Comparison of ENCODE assay signal across 1 cellular context in the genomic region with DNA sequence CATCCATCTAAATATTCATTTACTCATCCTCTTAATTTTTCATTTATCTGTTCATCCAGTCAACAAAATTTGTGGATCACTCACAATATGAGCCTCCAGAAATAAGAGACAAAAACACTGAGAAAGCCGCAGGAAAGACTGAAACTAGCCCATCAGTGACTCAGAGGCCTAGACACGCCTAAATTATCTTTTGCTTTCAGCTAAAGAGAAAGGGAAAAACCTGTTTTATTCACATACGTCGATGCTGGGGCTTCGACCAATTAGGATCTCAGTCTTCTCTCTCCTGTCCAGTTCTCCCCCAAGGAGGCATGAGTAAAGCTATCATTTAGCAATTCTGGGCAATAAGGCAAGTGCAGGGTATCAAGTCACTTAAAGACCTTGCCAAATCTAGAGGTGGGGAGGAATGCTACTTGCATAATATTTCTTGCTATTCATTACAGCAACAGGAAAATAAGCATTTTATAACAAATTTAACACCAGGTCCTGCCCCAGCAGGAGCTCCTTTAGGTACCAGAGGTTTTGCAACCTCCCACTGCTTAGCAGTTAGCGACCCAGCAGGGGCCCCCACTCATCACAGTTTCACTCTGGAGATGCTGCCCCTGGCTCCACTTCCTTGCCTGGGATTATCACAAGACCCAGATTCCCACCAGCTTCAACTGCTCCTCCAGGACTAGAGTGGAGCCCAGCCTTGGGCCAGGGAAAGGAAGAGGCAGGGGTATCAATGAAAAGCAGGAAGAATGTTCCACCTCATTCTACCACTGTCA.
TF ChIP-seq lines count a peak whose summit lies in the region.

No MANE protein-coding gene starts in this region.

TF ChIP-seq in GM12878, 131 proteins besides CTCF, POLR2A, EP300 and RAD21 (continues in another document):
- TF ChIP-seq SP1 (IDR thresholded peaks at IDR 0.05; ENCODE audit: low read depth, low read length) = peak; percentile 16
- peak; percentile 15; the same call in 1 of the 2 replicates for TF ChIP-seq TAF1 (IDR thresholded peaks at IDR 0.05; ENCODE audit: borderline replicate concordance, low read depth, low read length)
- TF ChIP-seq NR2F1 (conservative IDR thresholded peaks at IDR 0.05) = no peak
- TF ChIP-seq, protein P1, sequence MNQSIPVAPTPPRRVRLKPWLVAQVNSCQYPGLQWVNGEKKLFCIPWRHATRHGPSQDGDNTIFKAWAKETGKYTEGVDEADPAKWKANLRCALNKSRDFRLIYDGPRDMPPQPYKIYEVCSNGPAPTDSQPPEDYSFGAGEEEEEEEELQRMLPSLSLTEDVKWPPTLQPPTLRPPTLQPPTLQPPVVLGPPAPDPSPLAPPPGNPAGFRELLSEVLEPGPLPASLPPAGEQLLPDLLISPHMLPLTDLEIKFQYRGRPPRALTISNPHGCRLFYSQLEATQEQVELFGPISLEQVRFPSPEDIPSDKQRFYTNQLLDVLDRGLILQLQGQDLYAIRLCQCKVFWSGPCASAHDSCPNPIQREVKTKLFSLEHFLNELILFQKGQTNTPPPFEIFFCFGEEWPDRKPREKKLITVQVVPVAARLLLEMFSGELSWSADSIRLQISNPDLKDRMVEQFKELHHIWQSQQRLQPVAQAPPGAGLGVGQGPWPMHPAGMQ (IDR thresholded peaks at IDR 0.05; ENCODE audit: borderline replicate concordance) = no peak
- no peak for TF ChIP-seq MYB (IDR thresholded peaks at IDR 0.05; ENCODE audit: borderline replicate concordance, low read depth, low read length)
- TF ChIP-seq, protein P2, sequence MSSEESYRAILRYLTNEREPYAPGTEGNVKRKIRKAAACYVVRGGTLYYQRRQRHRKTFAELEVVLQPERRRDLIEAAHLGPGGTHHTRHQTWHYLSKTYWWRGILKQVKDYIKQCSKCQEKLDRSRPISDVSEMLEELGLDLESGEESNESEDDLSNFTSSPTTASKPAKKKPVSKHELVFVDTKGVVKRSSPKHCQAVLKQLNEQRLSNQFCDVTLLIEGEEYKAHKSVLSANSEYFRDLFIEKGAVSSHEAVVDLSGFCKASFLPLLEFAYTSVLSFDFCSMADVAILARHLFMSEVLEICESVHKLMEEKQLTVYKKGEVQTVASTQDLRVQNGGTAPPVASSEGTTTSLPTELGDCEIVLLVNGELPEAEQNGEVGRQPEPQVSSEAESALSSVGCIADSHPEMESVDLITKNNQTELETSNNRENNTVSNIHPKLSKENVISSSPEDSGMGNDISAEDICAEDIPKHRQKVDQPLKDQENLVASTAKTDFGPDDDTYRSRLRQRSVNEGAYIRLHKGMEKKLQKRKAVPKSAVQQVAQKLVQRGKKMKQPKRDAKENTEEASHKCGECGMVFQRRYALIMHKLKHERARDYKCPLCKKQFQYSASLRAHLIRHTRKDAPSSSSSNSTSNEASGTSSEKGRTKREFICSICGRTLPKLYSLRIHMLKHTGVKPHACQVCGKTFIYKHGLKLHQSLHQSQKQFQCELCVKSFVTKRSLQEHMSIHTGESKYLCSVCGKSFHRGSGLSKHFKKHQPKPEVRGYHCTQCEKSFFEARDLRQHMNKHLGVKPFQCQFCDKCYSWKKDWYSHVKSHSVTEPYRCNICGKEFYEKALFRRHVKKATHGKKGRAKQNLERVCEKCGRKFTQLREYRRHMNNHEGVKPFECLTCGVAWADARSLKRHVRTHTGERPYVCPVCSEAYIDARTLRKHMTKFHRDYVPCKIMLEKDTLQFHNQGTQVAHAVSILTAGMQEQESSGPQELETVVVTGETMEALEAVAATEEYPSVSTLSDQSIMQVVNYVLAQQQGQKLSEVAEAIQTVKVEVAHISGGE (CRISPR knock-in tag; IDR thresholded peaks at IDR 0.05) = no peak
- TF ChIP-seq WRNIP1 (IDR thresholded peaks at IDR 0.05; ENCODE audit: borderline replicate concordance, low read depth, low read length) = no peak
- TF ChIP-seq POLR2AphosphoS5 (IDR thresholded peaks at IDR 0.05; ENCODE audit: low read length) = no peak
- no peak for TF ChIP-seq LARP7 (IDR thresholded peaks at IDR 0.05)
- TF ChIP-seq IKZF2 (IDR thresholded peaks at IDR 0.05) = peak; percentile 22 to 51; a peak in 2 of 4 replicates
- TF ChIP-seq, protein P3, sequence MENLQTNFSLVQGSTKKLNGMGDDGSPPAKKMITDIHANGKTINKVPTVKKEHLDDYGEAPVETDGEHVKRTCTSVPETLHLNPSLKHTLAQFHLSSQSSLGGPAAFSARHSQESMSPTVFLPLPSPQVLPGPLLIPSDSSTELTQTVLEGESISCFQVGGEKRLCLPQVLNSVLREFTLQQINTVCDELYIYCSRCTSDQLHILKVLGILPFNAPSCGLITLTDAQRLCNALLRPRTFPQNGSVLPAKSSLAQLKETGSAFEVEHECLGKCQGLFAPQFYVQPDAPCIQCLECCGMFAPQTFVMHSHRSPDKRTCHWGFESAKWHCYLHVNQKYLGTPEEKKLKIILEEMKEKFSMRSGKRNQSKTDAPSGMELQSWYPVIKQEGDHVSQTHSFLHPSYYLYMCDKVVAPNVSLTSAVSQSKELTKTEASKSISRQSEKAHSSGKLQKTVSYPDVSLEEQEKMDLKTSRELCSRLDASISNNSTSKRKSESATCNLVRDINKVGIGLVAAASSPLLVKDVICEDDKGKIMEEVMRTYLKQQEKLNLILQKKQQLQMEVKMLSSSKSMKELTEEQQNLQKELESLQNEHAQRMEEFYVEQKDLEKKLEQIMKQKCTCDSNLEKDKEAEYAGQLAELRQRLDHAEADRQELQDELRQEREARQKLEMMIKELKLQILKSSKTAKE (IDR thresholded peaks at IDR 0.05; ENCODE audit: low read depth, poor library complexity, severe bottlenecking) = no peak
- no peak for TF ChIP-seq IRF4 (IDR thresholded peaks at IDR 0.05; ENCODE audit: low read depth, low read length)
- TF ChIP-seq RB1 (IDR thresholded peaks at IDR 0.05; ENCODE audit: borderline replicate concordance) = no peak
- TF ChIP-seq KLF5 (IDR thresholded peaks at IDR 0.05; ENCODE audit: partially characterized antibody) = no peak
- no peak for TF ChIP-seq CBX5 (IDR thresholded peaks at IDR 0.05; ENCODE audit: low read depth)
- TF ChIP-seq, protein P4, sequence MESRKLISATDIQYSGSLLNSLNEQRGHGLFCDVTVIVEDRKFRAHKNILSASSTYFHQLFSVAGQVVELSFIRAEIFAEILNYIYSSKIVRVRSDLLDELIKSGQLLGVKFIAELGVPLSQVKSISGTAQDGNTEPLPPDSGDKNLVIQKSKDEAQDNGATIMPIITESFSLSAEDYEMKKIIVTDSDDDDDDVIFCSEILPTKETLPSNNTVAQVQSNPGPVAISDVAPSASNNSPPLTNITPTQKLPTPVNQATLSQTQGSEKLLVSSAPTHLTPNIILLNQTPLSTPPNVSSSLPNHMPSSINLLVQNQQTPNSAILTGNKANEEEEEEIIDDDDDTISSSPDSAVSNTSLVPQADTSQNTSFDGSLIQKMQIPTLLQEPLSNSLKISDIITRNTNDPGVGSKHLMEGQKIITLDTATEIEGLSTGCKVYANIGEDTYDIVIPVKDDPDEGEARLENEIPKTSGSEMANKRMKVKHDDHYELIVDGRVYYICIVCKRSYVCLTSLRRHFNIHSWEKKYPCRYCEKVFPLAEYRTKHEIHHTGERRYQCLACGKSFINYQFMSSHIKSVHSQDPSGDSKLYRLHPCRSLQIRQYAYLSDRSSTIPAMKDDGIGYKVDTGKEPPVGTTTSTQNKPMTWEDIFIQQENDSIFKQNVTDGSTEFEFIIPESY (IDR thresholded peaks at IDR 0.05) = no peak
- TF ChIP-seq, protein P5, sequence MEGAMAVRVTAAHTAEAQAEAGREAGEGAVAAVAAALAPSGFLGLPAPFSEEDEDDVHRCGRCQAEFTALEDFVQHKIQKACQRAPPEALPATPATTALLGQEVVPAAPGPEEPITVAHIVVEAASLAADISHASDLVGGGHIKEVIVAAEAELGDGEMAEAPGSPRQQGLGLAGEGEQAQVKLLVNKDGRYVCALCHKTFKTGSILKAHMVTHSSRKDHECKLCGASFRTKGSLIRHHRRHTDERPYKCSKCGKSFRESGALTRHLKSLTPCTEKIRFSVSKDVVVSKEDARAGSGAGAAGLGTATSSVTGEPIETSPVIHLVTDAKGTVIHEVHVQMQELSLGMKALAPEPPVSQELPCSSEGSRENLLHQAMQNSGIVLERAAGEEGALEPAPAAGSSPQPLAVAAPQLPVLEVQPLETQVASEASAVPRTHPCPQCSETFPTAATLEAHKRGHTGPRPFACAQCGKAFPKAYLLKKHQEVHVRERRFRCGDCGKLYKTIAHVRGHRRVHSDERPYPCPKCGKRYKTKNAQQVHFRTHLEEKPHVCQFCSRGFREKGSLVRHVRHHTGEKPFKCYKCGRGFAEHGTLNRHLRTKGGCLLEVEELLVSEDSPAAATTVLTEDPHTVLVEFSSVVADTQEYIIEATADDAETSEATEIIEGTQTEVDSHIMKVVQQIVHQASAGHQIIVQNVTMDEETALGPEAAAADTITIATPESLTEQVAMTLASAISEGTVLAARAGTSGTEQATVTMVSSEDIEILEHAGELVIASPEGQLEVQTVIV (IDR thresholded peaks at IDR 0.05; ENCODE audit: borderline replicate concordance, partially characterized antibody) = no peak
- TF ChIP-seq IKZF1 (conservative IDR thresholded peaks at IDR 0.05) = no peak
- TF ChIP-seq, protein P6, sequence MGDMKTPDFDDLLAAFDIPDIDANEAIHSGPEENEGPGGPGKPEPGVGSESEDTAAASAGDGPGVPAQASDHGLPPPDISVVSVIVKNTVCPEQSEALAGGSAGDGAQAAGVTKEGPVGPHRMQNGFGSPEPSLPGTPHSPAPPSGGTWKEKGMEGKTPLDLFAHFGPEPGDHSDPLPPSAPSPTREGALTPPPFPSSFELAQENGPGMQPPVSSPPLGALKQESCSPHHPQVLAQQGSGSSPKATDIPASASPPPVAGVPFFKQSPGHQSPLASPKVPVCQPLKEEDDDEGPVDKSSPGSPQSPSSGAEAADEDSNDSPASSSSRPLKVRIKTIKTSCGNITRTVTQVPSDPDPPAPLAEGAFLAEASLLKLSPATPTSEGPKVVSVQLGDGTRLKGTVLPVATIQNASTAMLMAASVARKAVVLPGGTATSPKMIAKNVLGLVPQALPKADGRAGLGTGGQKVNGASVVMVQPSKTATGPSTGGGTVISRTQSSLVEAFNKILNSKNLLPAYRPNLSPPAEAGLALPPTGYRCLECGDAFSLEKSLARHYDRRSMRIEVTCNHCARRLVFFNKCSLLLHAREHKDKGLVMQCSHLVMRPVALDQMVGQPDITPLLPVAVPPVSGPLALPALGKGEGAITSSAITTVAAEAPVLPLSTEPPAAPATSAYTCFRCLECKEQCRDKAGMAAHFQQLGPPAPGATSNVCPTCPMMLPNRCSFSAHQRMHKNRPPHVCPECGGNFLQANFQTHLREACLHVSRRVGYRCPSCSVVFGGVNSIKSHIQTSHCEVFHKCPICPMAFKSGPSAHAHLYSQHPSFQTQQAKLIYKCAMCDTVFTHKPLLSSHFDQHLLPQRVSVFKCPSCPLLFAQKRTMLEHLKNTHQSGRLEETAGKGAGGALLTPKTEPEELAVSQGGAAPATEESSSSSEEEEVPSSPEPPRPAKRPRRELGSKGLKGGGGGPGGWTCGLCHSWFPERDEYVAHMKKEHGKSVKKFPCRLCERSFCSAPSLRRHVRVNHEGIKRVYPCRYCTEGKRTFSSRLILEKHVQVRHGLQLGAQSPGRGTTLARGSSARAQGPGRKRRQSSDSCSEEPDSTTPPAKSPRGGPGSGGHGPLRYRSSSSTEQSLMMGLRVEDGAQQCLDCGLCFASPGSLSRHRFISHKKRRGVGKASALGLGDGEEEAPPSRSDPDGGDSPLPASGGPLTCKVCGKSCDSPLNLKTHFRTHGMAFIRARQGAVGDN (IDR thresholded peaks at IDR 0.05) = peak; percentile 32; the same call in 1 of the 2 replicates
- TF ChIP-seq HDAC6 (IDR thresholded peaks at IDR 0.05; ENCODE audit: unreplicated experiment) = no peak
- TF ChIP-seq, protein P7, sequence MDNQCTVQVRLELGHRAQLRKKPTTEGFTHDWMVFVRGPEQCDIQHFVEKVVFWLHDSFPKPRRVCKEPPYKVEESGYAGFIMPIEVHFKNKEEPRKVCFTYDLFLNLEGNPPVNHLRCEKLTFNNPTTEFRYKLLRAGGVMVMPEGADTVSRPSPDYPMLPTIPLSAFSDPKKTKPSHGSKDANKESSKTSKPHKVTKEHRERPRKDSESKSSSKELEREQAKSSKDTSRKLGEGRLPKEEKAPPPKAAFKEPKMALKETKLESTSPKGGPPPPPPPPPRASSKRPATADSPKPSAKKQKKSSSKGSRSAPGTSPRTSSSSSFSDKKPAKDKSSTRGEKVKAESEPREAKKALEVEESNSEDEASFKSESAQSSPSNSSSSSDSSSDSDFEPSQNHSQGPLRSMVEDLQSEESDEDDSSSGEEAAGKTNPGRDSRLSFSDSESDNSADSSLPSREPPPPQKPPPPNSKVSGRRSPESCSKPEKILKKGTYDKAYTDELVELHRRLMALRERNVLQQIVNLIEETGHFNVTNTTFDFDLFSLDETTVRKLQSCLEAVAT (IDR thresholded peaks at IDR 0.05) = no peak
- TF ChIP-seq, protein P8, sequence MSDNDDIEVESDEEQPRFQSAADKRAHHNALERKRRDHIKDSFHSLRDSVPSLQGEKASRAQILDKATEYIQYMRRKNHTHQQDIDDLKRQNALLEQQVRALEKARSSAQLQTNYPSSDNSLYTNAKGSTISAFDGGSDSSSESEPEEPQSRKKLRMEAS (IDR thresholded peaks at IDR 0.05; ENCODE audit: low read depth, low read length) = no peak
- TF ChIP-seq, protein P9, sequence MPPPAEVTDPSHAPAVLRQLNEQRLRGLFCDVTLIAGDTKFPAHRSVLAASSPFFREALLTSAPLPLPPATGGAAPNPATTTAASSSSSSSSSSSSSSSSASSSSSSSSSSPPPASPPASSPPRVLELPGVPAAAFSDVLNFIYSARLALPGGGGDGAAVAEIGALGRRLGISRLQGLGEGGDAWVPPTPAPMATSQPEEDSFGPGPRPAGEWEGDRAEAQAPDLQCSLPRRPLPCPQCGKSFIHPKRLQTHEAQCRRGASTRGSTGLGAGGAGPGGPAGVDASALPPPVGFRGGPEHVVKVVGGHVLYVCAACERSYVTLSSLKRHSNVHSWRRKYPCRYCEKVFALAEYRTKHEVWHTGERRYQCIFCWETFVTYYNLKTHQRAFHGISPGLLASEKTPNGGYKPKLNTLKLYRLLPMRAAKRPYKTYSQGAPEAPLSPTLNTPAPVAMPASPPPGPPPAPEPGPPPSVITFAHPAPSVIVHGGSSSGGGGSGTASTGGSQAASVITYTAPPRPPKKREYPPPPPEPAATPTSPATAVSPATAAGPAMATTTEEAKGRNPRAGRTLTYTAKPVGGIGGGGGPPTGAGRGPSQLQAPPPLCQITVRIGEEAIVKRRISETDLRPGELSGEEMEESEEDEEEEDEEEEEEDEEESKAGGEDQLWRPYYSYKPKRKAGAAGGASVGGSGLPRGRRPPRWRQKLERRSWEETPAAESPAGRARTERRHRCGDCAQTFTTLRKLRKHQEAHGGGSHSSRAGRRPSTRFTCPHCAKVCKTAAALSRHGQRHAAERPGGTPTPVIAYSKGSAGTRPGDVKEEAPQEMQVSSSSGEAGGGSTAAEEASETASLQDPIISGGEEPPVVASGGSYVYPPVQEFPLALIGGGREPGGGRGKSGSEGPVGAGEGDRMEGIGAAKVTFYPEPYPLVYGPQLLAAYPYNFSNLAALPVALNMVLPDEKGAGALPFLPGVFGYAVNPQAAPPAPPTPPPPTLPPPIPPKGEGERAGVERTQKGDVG (CRISPR knock-in tag; IDR thresholded peaks at IDR 0.05) = no peak
